8 cellular contexts compared by ENCODE assay signal in the genomic region with DNA sequence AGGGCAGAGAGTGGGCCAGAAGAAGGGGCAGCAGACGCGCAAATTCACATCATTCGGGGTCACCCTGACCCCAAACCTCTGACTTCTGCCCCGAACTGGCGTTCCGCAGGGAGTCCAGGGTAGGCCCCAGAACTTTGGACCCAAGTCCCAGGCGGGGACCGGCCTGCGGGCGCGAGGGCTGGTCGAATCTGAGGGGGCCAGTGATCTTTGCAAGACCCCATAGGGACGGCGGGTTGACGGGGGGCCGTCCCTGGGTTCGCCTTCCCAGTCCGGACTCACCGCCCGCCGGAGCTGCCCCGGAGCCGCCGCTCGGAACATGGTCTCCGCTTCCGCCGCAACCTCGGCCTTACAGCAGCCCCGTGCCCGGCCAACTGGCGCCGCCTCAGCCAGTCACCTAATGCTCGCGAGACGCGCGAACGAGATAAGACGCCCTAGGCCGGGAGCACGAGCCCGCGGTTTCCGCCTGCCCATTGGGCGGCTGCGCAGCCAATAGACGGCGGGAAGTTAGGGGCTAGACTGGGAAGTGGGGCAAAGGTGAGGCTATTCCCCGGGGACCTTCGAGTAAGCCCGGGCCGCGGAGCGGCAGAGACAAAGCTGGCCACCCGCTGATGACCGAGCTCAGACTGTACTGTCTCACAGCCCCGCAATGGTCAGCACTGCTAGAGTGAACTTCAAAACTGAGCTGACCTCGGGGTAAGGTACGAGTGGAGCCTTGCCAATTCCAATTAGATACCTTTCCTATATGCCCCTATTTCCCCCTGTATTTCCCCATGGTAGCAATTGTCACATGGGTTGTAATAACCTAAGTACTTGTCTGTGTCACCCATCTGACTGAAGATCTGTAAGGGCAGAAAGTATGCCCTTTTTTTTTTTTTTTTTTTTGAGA. TPM values are rescaled to one million over a fixed set of nuclear protein-coding genes. Genes with fewer than 3 reads are reported as not detected.
DNase-seq lines count a peak whose midpoint lies in the region; ATAC-seq and TF ChIP-seq lines count a peak whose summit lies in the region.

A gene (minus strand): TSS at position 399 of the 886 bp plus-strand sequence. CDS start 81 bp downstream, at position 318.

- ATAC-seq in activated T-helper 17 cell treated with anti-CD3 and anti-CD28 coated beads, Interleukin-2, amount 50 U/mL, for 72 hours (replicated peaks), result peak; percentile 98
- peak; percentile 99 for ATAC-seq in natural killer cell treated with Interleukin-12 subunit alpha and Interleukin-12 subunit beta and Interleukin-15 and Interleukin-18, amount 100 ng/mL, for 72 hours

- H3K9me3 Mint-ChIP-seq in activated T-helper 17 cell treated with anti-CD3 and anti-CD28 coated beads, Interleukin-2, amount 50 U/mL, for 72 hours, result no peaks in the 10 kb centered on the region
- H3K9me3 Mint-ChIP-seq in natural killer cell treated with Interleukin-12 subunit alpha and Interleukin-12 subunit beta and Interleukin-15 and Interleukin-18, amount 100 ng/mL, for 72 hours, result no peaks in the 10 kb centered on the region

- H3K4me3 ChIP-seq in LNCaP clone FGC (ENCODE audit: low read depth, low read length), result peak within 1 kb of the TSS; percentile 81

- peak within 1 kb of the TSS; percentile 94 for H3K27ac Mint-ChIP-seq in activated T-helper 17 cell treated with anti-CD3 and anti-CD28 coated beads, Interleukin-2, amount 50 U/mL, for 72 hours
- peak within 1 kb of the TSS; percentile 88 to 89 for H3K27ac Mint-ChIP-seq in natural killer cell treated with Interleukin-12 subunit alpha and Interleukin-12 subunit beta and Interleukin-15 and Interleukin-18, amount 100 ng/mL, for 72 hours

- no peak for TF ChIP-seq CTCF in LNCaP clone FGC (IDR thresholded peaks at IDR 0.05; ENCODE audit: control insufficient read depth, extremely low read depth, insufficient read depth)

- peak; percentile 97 for DNase-seq in EL
- DNase-seq in H4 (ENCODE audit: low spot score), result peak; percentile 97
- DNase-seq in LNCaP clone FGC (ENCODE audit: low read depth), result peak; percentile 93
- DNase-seq in RPMI8226, result peak; percentile 99
- peak; percentile 95 for DNase-seq in fibroblast of peridontal ligament (ENCODE audit: extremely low read depth)
- DNase-seq in natural killer cell treated with Interleukin-12 subunit alpha and Interleukin-12 subunit beta and Interleukin-15 and Interleukin-18, amount 100 ng/mL, for 72 hours (ENCODE audit: low spot score), result peak; percentile 98
- DNase-seq in stimulated activated naive CD4-positive, alpha-beta T cell treated with Interleukin-2 at 50 U/mL for 16 hours (lab: John Stamatoyannopoulos, UW), result peak; percentile 85

- no peaks in the 10 kb centered on the region for H3K27me3 Mint-ChIP-seq in activated T-helper 17 cell treated with anti-CD3 and anti-CD28 coated beads, Interleukin-2, amount 50 U/mL, for 72 hours
- no peaks in the 10 kb centered on the region for H3K27me3 Mint-ChIP-seq in natural killer cell treated with Interleukin-12 subunit alpha and Interleukin-12 subunit beta and Interleukin-15 and Interleukin-18, amount 100 ng/mL, for 72 hours

- peaks cover 14% of the 10 kb centered on the region for H3K36me3 Mint-ChIP-seq in activated T-helper 17 cell treated with anti-CD3 and anti-CD28 coated beads, Interleukin-2, amount 50 U/mL, for 72 hours (ENCODE audit: low read depth)
- H3K36me3 Mint-ChIP-seq in natural killer cell treated with Interleukin-12 subunit alpha and Interleukin-12 subunit beta and Interleukin-15 and Interleukin-18, amount 100 ng/mL, for 72 hours, result no peaks in the 10 kb centered on the region

- H3K4me3 Mint-ChIP-seq in activated T-helper 17 cell treated with anti-CD3 and anti-CD28 coated beads, Interleukin-2, amount 50 U/mL, for 72 hours, result peak within 1 kb of the TSS; percentile 89
- peak within 1 kb of the TSS; percentile 89 for H3K4me3 Mint-ChIP-seq in natural killer cell treated with Interleukin-12 subunit alpha and Interleukin-12 subunit beta and Interleukin-15 and Interleukin-18, amount 100 ng/mL, for 72 hours

- no peaks in the 10 kb centered on the region for H3K4me1 Mint-ChIP-seq in activated T-helper 17 cell treated with anti-CD3 and anti-CD28 coated beads, Interleukin-2, amount 50 U/mL, for 72 hours
- H3K4me1 Mint-ChIP-seq in natural killer cell treated with Interleukin-12 subunit alpha and Interleukin-12 subunit beta and Interleukin-15 and Interleukin-18, amount 100 ng/mL, for 72 hours (ENCODE audit: low read depth in 2 of 2), result peaks cover 30 to 34% of the 10 kb centered on the region in 2 donors

RNA-seq across cellular contexts. Expression of the gene that starts here (rescaled TPM):
- total RNA-seq in H4 (2014; rRNA removed; shearing (Covaris generic)), result 169 and 208 TPM in 2 replicates
- total RNA-seq in activated T-helper 17 cell treated with anti-CD3 and anti-CD28 coated beads, Interleukin-2, amount 50 U/mL, for 72 hours, result 100 to 1,000 TPM; 113 to 185 TPM
- total RNA-seq in natural killer cell treated with Interleukin-12 subunit alpha and Interleukin-12 subunit beta and Interleukin-15 and Interleukin-18, amount 100 ng/mL, for 72 hours, result 100 to 1,000 TPM; 120 to 160 TPM

Comparison
In these comparisons a context has a peak if more than half of its experiments do, and no peak if none do; other contexts are left out.
1. Peak in every context shown above with its lines: DNase-seq, ATAC-seq and H3K4me3 ChIP-seq.